8 cellular contexts compared by ENCODE assay signal in genomic region chr18:57621252-57621607, GRCh38. TPM values are rescaled to one million over a fixed set of nuclear protein-coding genes. Genes with fewer than 3 reads are reported as not detected.
DNase-seq lines count a peak whose midpoint lies in the region; ATAC-seq and TF ChIP-seq lines count a peak whose summit lies in the region.

No MANE protein-coding gene starts in this region.

- H3K4me2 ChIP-seq in hepatocyte: peak overlapping the region; percentile 77

- peak overlapping the region; percentile 94 to 99 (median 96) for H3K4me3 Mint-ChIP-seq in CD4-positive, alpha-beta memory T cell
- peak overlapping the region; percentile 100 for H3K4me3 Mint-ChIP-seq in activated naive CD8-positive, alpha-beta T cell treated with anti-CD3 and anti-CD28 coated beads, Interleukin-2, amount 10 ng/mL, durations not matched to agents 7 days and 5 days

- no peaks in the 10 kb centered on the region for H3K9me3 ChIP-seq in CD4-positive, alpha-beta memory T cell (ENCODE audit: control insufficient read depth in 1 of 2, low read length in 2 of 2)
- no peaks in the 10 kb centered on the region for H3K9me3 ChIP-seq in hepatocyte (ENCODE audit: low read depth)
- H3K9me3 ChIP-seq in skeletal muscle tissue (ENCODE audit: control insufficient read depth in 3 of 3, low read length in 3 of 3): no peaks in the 10 kb centered on the region

- peak overlapping the region; percentile 88 for H3K27ac ChIP-seq in CD4-positive, alpha-beta memory T cell (ENCODE audit: low read depth, low read length)
- peak overlapping the region; percentile 87 for H3K27ac ChIP-seq in hepatocyte
- peak overlapping the region; percentile 77 for H3K27ac ChIP-seq in skeletal muscle tissue (ENCODE audit: low read depth, low read length)

- CTCF ChIA-PET in CD4-positive, alpha-beta memory T cell (lab: Charles Lee; ENCODE audit: partially characterized antibody): interaction anchor here (0.6 to 4.0 kb wide), 7 partner anchors 9 to 424 kb away, joined by 3 to 33 read pairs (median 3); no protein-coding TSS in a partner anchor

- H3K27me3 ChIP-seq in CD4-positive, alpha-beta memory T cell (ENCODE audit: insufficient read depth, low read length): no peaks in the 10 kb centered on the region
- H3K27me3 ChIP-seq in hepatocyte (no peaks in the 10 kb centered on the region), skeletal muscle tissue (ENCODE audit: control insufficient read depth in 3 of 3, insufficient read depth in 3 of 3, low read length in 3 of 3) (no peaks in the 10 kb centered on the region)

- H3K9me3 Mint-ChIP-seq in CD4-positive, alpha-beta memory T cell: no peaks in the 10 kb centered on the region
- H3K9me3 Mint-ChIP-seq in activated naive CD8-positive, alpha-beta T cell treated with anti-CD3 and anti-CD28 coated beads, Interleukin-2, amount 10 ng/mL, durations not matched to agents 7 days and 5 days: no peaks in the 10 kb centered on the region

- peaks cover 17 to 41% (median 29%) of the 10 kb centered on the region in 4 donors for H3K4me1 Mint-ChIP-seq in CD4-positive, alpha-beta memory T cell
- H3K4me1 Mint-ChIP-seq in activated naive CD8-positive, alpha-beta T cell treated with anti-CD3 and anti-CD28 coated beads, Interleukin-2, amount 10 ng/mL, durations not matched to agents 7 days and 5 days: peaks cover 19% of the 10 kb centered on the region

- H3K4me3 ChIP-seq in CD4-positive, alpha-beta memory T cell (ENCODE audit: low read length in 2 of 2): peak overlapping the region; percentile 85 to 86
- H3K4me3 ChIP-seq in hepatocyte: peak overlapping the region; percentile 19
- H3K4me3 ChIP-seq in skeletal muscle tissue (ENCODE audit: low read length in 3 of 3): peak overlapping the region; percentile 98 to 100 (median 98)

- POLR2A ChIA-PET in CD4-positive, alpha-beta memory T cell (lab: Charles Lee; ENCODE audit: partially characterized antibody): interaction anchor here (1.1 to 5.2 kb wide), 7 partner anchors 9 to 1050 kb away, joined by 3 to 68 read pairs (median 7); partner anchors contain the start of genes FECH, MALT1 and WDR7
- POLR2A ChIA-PET in activated naive CD8-positive, alpha-beta T cell treated with anti-CD3 and anti-CD28 coated beads, Interleukin-2, amount 10 ng/mL, durations not matched to agents 7 days and 5 days (lab: Charles Lee): interaction anchor here (0.5 to 2.1 kb wide), 14 partner anchors 9 to 1050 kb away, joined by 3 to 11 read pairs (median 6); partner anchors contain the start of genes FECH and MALT1

- H4K20me1 ChIP-seq in hepatocyte (ENCODE audit: insufficient read depth, poor library complexity, severe bottlenecking): no peaks in the 10 kb centered on the region

- ATAC-seq in GM19328 (IDR thresholded peaks at IDR 0.05; ENCODE audit: unreplicated experiment) (peak; percentile 4), HG03432 (IDR thresholded peaks at IDR 0.05; ENCODE audit: unreplicated experiment) (peak; percentile 27)
- ATAC-seq in activated naive CD8-positive, alpha-beta T cell treated with anti-CD3 and anti-CD28 coated beads, Interleukin-2, amount 10 ng/mL, durations not matched to agents 7 days and 5 days (ENCODE audit: low read depth): peak; percentile 17

- H3K9me2 ChIP-seq in hepatocyte (replicated peaks; ENCODE audit: insufficient read depth): no peaks in the 10 kb centered on the region

- peaks cover 31% of the 10 kb centered on the region for H3K4me1 ChIP-seq in CD4-positive, alpha-beta memory T cell (ENCODE audit: insufficient read depth, low read length)
- H3K4me1 ChIP-seq in hepatocyte (ENCODE audit: insufficient read depth) (peaks cover 15% of the 10 kb centered on the region), skeletal muscle tissue (ENCODE audit: control insufficient read depth in 3 of 3, insufficient read depth in 3 of 3, low read length in 3 of 3) (peaks cover 12% of the 10 kb centered on the region in 3 donors)

- no peak for DNase-seq in CD4-positive, alpha-beta memory T cell
- DNase-seq in activated naive CD8-positive, alpha-beta T cell treated with anti-CD3 and anti-CD28 coated beads, Interleukin-2, amount 10 ng/mL, durations not matched to agents 7 days and 5 days: no peak
- DNase-seq in hepatocyte (ENCODE audit: low spot score) (no peak), NCI-H2196 (lab: John Stamatoyannopoulos, UW; ENCODE audit: unreplicated experiment) (no peak), NCI-H2081 treated with DMSO at 0.1 percent for 48 hours (lab: John Stamatoyannopoulos, UW) (no peak)

- WGBS in hepatocyte (ENCODE audit: low lambda C conversion rate, missing lambda C conversion rate): under 1% methylated on average over 19 of the region's 20 CpGs

- peak overlapping the region; percentile 96 to 99 (median 98) for H3K27ac Mint-ChIP-seq in CD4-positive, alpha-beta memory T cell
- H3K27ac Mint-ChIP-seq in activated naive CD8-positive, alpha-beta T cell treated with anti-CD3 and anti-CD28 coated beads, Interleukin-2, amount 10 ng/mL, durations not matched to agents 7 days and 5 days: peak overlapping the region; percentile 100

- H3K36me3 ChIP-seq in CD4-positive, alpha-beta memory T cell (ENCODE audit: insufficient read depth, low read length): peaks cover 8% of the 10 kb centered on the region
- H3K36me3 ChIP-seq in hepatocyte (replicated peaks; ENCODE audit: insufficient read depth, low read depth) (no peaks in the 10 kb centered on the region), skeletal muscle tissue (ENCODE audit: control insufficient read depth in 3 of 3, insufficient read depth in 3 of 3, low read length in 3 of 3) (peaks cover 7 to 10% (median 8%) of the 10 kb centered on the region in 3 donors)

- H3K9ac ChIP-seq in skeletal muscle tissue (ENCODE audit: low read depth in 1 of 3, low read length in 3 of 3): peak overlapping the region; percentile 94 to 97 (median 96)

- no peaks in the 10 kb centered on the region for H3K27me3 Mint-ChIP-seq in CD4-positive, alpha-beta memory T cell
- H3K27me3 Mint-ChIP-seq in activated naive CD8-positive, alpha-beta T cell treated with anti-CD3 and anti-CD28 coated beads, Interleukin-2, amount 10 ng/mL, durations not matched to agents 7 days and 5 days: no peaks in the 10 kb centered on the region

- peak overlapping the region; percentile 37 for H2AFZ ChIP-seq in hepatocyte

- intact Hi-C loops in CD4-positive, alpha-beta memory T cell (cut with micrococcal nuclease): loop anchor here (1.0 to 10.0 kb wide), 5 partner anchors 9 to 983 kb away; partner anchors contain the start of genes FECH, NEDD4L, TXNL1 and WDR7

- no peak for TF ChIP-seq CTCF in hepatocyte (IDR thresholded peaks at IDR 0.05; ENCODE audit: poor library complexity)

- H3K79me2 ChIP-seq in hepatocyte: peaks cover 34% of the 10 kb centered on the region

- H3K36me3 Mint-ChIP-seq in CD4-positive, alpha-beta memory T cell: peaks cover 9 to 21% of the 10 kb centered on the region in 2 donors
- peaks cover 17% of the 10 kb centered on the region for H3K36me3 Mint-ChIP-seq in activated naive CD8-positive, alpha-beta T cell treated with anti-CD3 and anti-CD28 coated beads, Interleukin-2, amount 10 ng/mL, durations not matched to agents 7 days and 5 days

RNA-seq across cellular contexts. Expression of gene NARS1, which starts 0.4 kb away (rescaled TPM):
- 10 to 100 TPM; 91.1 to 96.4 TPM for total RNA-seq in CD4-positive, alpha-beta memory T cell
- polyA plus RNA-seq in CD4-positive, alpha-beta memory T cell: 10 to 100 TPM; 54.1 to 67.0 TPM
- total RNA-seq in activated naive CD8-positive, alpha-beta T cell treated with anti-CD3 and anti-CD28 coated beads, Interleukin-2, amount 10 ng/mL, durations not matched to agents 7 days and 5 days: 10 to 100 TPM; 86.3 to 96.1 TPM
- total RNA-seq in hepatocyte (179 and 184 TPM in 2 replicates), skeletal muscle tissue (73.1 TPM)
- 123 and 124 TPM in 2 replicates for polyA plus RNA-seq in hepatocyte

RNA-seq across cellular contexts. Expression of gene FECH, which starts 34.7 kb away (rescaled TPM):
- total RNA-seq in CD4-positive, alpha-beta memory T cell: 10 to 100 TPM; 14.8 to 16.1 TPM
- polyA plus RNA-seq in CD4-positive, alpha-beta memory T cell: 10 to 100 TPM; 15.8 to 19.7 TPM
- total RNA-seq in activated naive CD8-positive, alpha-beta T cell treated with anti-CD3 and anti-CD28 coated beads, Interleukin-2, amount 10 ng/mL, durations not matched to agents 7 days and 5 days: 10 to 100 TPM; 23.2 to 23.6 TPM
- total RNA-seq in hepatocyte (19.3 and 28.1 TPM in 2 replicates), skeletal muscle tissue (50.6 TPM)
- polyA plus RNA-seq in hepatocyte: 14.5 and 17.4 TPM in 2 replicates

Comparison
In these comparisons a context has a peak if more than half of its experiments do, and no peak if none do; other contexts are left out.
1. H3K4me3 ChIP-seq: peak in every context shown above with its lines; median percentile 98 in skeletal muscle tissue; 86 in CD4-positive, alpha-beta memory T cell; 19 in hepatocyte.